Comparison of ENCODE assay signal across 1 cellular context in the genomic region with DNA sequence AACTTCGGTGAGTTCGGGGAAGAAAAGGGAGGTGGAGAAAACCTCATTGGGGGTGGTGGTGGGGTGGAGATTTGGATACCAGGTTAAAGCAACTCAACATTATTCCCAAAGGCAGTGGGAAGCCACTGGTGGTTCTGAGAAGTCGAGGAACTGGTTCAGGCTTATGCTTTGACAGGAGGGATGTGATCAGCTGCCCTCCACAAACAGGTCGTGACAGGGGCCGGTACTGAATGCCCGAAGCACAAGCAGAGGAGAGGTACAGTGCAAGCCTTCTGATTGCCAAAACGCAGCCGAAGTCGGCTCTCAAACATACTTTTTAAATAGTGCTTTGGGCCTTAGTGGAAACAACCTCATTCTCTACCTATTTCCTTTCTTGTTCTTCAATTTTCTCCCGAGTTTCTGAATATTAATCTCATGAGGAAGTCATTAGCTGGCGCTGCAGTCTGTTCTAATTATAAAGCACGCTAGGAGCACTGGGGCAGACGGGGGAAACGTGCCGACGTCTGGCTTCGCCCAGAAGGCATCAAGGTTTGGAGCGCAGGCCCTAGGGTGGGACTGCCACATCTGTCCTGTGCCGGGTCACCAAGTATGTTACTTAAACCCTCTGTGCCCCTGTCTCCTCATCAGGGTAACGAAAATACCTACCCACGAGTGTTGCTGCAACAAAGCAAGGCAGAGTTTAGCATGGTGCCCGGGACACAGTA.
TF ChIP-seq lines count a peak whose summit lies in the region.

No MANE protein-coding gene starts in this region.

TF ChIP-seq in SK-N-SH, 30 proteins besides CTCF, POLR2A, EP300 and RAD21 (continued from another document):
- no peak for TF ChIP-seq MEF2A (IDR thresholded peaks at IDR 0.05; ENCODE audit: borderline replicate concordance, low read depth)
- no peak for TF ChIP-seq NFIC (IDR thresholded peaks at IDR 0.05; ENCODE audit: borderline replicate concordance)
- TF ChIP-seq FOXJ3 (CRISPR knock-in tag; IDR thresholded peaks at IDR 0.05): no peak
- TF ChIP-seq GABPA (IDR thresholded peaks at IDR 0.05; ENCODE audit: low read depth): no peak
- no peak for TF ChIP-seq REST (IDR thresholded peaks at IDR 0.05; ENCODE audit: low read depth, low read length)
- no peak for TF ChIP-seq RCOR1 (IDR thresholded peaks at IDR 0.05; ENCODE audit: low read length)
- TF ChIP-seq MAX (IDR thresholded peaks at IDR 0.05; ENCODE audit: low read depth): no peak
- no peak for TF ChIP-seq EZH2phosphoT487 (IDR thresholded peaks at IDR 0.05; ENCODE audit: borderline replicate concordance, low read depth)
- no peak for TF ChIP-seq TEAD4 (IDR thresholded peaks at IDR 0.05; ENCODE audit: borderline replicate concordance, insufficient read depth)
- no peak for TF ChIP-seq GATA2 (CRISPR knock-in tag; IDR thresholded peaks at IDR 0.05)
